ENCODE assay signal across 17 cellular contexts in the genomic region with DNA sequence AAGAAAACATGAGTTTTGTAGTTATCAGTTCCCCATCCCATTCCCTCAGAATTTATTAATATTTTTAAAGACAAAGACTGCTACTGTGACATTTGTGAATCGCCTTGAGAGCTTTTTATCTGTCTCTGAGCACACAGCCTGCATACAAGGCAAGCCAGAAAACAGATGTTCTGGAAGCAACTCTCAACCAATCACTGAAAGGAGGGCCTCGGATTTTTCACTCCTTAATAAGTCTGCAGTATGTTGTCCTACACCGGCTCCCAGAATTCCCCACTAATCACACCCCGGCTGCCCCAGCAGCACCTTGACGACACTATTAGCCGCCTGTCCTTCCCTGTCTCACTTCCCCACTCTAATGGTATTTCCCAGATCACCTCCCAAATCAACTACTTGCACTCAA.
A peak's percentile ranks its signal among the peaks of the same experiment; 100 is the strongest.
DNase-seq lines count a peak whose midpoint lies in the region; ATAC-seq and TF ChIP-seq lines count a peak whose summit lies in the region.
"Had no signal": no experiment of that assay in that cellular context is flagged by ENCODE, and none has a peak within 500 bp of the region (broad histone marks: within the 10 kb centered on the region; RNA-seq: fewer than 3 reads in every experiment).

No MANE protein-coding gene starts in this region.

- peak overlapping the region; percentile 77 for H2AFZ ChIP-seq in smooth muscle cell (ENCODE audit: low read depth)
- H2AFZ ChIP-seq: GM23248 had no signal

- no peak for DNase-seq in left ventricle myocardium superior
- no peak for DNase-seq in left ventricle myocardium inferior
- peak; percentile 32 for DNase-seq in NCI-H524 treated with DMSO at 0.1 percent for 48 hours (lab: John Stamatoyannopoulos, UW)
- DNase-seq in smooth muscle cell (lab: John Stamatoyannopoulos, UW; ENCODE audit: unreplicated experiment): no peak
- no peak for DNase-seq in HPDE6-E6E7 (ENCODE audit: extremely low spot score)
- no peak for DNase-seq in NCI-H1694 (lab: John Stamatoyannopoulos, UW)
- DNase-seq: C1 segment of cervical spinal cord; Caco-2; CD4-positive, alpha-beta memory T cell; DMS 273 treated with DMSO at 0.1 percent for 48 hours; DMS79; EL; GDM1; GM23248; H9 had no signal

- no peaks in the 10 kb centered on the region for H4K20me1 ChIP-seq in smooth muscle cell (ENCODE audit: low read depth)

- H3K27ac ChIP-seq in left ventricle myocardium inferior (replicated peaks) (no peak overlapping the region), smooth muscle cell (ENCODE audit: low read depth) (no peak overlapping the region)
- H3K27ac ChIP-seq: GM23248 had no signal

- no peak overlapping the region for H3K4me3 ChIP-seq in left ventricle myocardium inferior
- no peak overlapping the region for H3K4me3 ChIP-seq in smooth muscle cell
- H3K4me3 ChIP-seq: GM12878, GM23248 had no signal

- H3K4me1 ChIP-seq in left ventricle myocardium inferior: peaks cover 11% of the 10 kb centered on the region
- H3K4me1 ChIP-seq in smooth muscle cell (ENCODE audit: low read depth): no peaks in the 10 kb centered on the region
- H3K4me1 ChIP-seq: Caco-2 had no signal

- WGBS in smooth muscle cell (ENCODE audit: low lambda C conversion rate): 53% methylated on average over 6 of the region's 6 CpGs

- H3K27me3 ChIP-seq in left ventricle myocardium inferior (ENCODE audit: low read depth) (no peaks in the 10 kb centered on the region), smooth muscle cell (ENCODE audit: low read depth) (no peaks in the 10 kb centered on the region)

- H3K9ac ChIP-seq in smooth muscle cell (ENCODE audit: low read depth): no peak overlapping the region
- H3K9ac ChIP-seq: GM23248 had no signal

- peak; percentile 43 for ATAC-seq in left ventricle myocardium superior
- ATAC-seq: GM12878, HCT116 had no signal

- intact Hi-C loops in left ventricle myocardium superior (cut with micrococcal nuclease) (no loop called here), left ventricle myocardium inferior (cut with micrococcal nuclease) (no loop called here)

- no peak for TF ChIP-seq CTCF in left ventricle myocardium inferior (IDR thresholded peaks at IDR 0.05; ENCODE audit: borderline replicate concordance)
- no peak for TF ChIP-seq CTCF in smooth muscle cell (IDR thresholded peaks at IDR 0.05; ENCODE audit: borderline replicate concordance, insufficient read depth, poor library complexity, severe bottlenecking)

- H3K4me2 ChIP-seq in smooth muscle cell: no peak overlapping the region

- H3F3A ChIP-seq in smooth muscle cell (ENCODE audit: low read depth): no peaks in the 10 kb centered on the region

- H3K79me2 ChIP-seq in smooth muscle cell (ENCODE audit: low read depth): no peaks in the 10 kb centered on the region

- no peaks in the 10 kb centered on the region for H3K9me3 ChIP-seq in left ventricle myocardium inferior (replicated peaks)
- no peaks in the 10 kb centered on the region for H3K9me3 ChIP-seq in smooth muscle cell (replicated peaks; ENCODE audit: low read depth)
- H3K9me3 ChIP-seq: Caco-2 had no signal

- H3K36me3 ChIP-seq in left ventricle myocardium inferior (no peaks in the 10 kb centered on the region), smooth muscle cell (ENCODE audit: low read depth) (no peaks in the 10 kb centered on the region)
